In the genomic region with DNA sequence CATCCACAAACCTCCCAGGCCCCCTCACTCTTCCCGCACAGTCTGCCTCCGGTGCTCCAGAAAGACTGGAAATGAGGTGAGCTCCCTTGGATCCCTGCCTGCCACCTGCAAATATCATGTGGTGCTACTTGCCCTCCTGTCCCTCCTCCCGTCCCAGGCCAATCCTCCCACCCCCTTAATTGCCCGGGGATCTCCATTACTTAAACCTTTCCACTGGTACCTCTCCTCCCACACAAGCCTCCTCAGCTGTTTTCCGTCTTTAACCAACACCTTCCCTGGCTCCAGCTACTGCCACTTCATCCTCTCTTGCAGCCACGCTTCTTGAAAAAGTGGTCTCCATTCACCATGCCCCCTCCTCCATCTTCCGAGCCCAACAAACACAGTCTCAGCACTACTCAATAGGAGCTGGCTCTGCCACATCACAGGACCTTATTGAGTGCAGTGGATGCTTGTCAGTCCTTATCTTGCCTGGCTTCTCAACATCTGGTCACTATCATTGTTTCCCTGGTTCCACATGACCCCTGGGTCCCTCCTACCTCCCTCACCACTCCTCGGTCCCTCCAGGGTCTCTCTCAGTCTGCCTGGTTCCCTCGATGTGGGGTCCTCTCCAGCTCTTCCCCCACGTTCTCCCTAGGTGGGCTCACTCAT, we compare ENCODE assay signal across 22 cellular contexts. TPM values are rescaled to one million over a fixed set of nuclear protein-coding genes. Genes with fewer than 3 reads are reported as not detected.
DNase-seq lines count a peak whose midpoint lies in the region; ATAC-seq and TF ChIP-seq lines count a peak whose summit lies in the region.
"Had no signal": no experiment of that assay in that cellular context is flagged by ENCODE, and none has a peak within 500 bp of the region (broad histone marks: within the 10 kb centered on the region; RNA-seq: fewer than 3 reads in every experiment).

No MANE protein-coding gene starts in this region.

- ATAC-seq in CD4-positive, CD25-positive, alpha-beta regulatory T cell (ENCODE audit: low read depth in 2 of 2): no peak
- ATAC-seq in RWPE2 (ENCODE audit: low read depth) (no peak), GM18909 (IDR thresholded peaks at IDR 0.05; ENCODE audit: poor library complexity, unreplicated experiment) (no peak)
- ATAC-seq: GM12878 had no signal

- H3K36me3 ChIP-seq in CD4-positive, CD25-positive, alpha-beta regulatory T cell (ENCODE audit: control insufficient read depth, insufficient read depth, low read length): no peaks in the 10 kb centered on the region
- H3K36me3 ChIP-seq in RWPE2 (ENCODE audit: low read depth): no peaks in the 10 kb centered on the region

- no peak overlapping the region for H3K4me3 Mint-ChIP-seq in CD4-positive, CD25-positive, alpha-beta regulatory T cell
- no peak overlapping the region for H3K4me3 Mint-ChIP-seq in neural crest cell
- H3K4me3 Mint-ChIP-seq: H9 had no signal

- H3K4me1 Mint-ChIP-seq in CD4-positive, CD25-positive, alpha-beta regulatory T cell: no peaks in the 10 kb centered on the region
- H3K4me1 Mint-ChIP-seq in neural crest cell: peaks cover 7% of the 10 kb centered on the region

- H3K27ac Mint-ChIP-seq in CD4-positive, CD25-positive, alpha-beta regulatory T cell: peak overlapping the region in 2 of 3 donors; percentile 17 to 30
- H3K27ac Mint-ChIP-seq in neural crest cell (ENCODE audit: unreplicated experiment): peak overlapping the region; percentile 6

- H3K27ac ChIP-seq in CD4-positive, CD25-positive, alpha-beta regulatory T cell (ENCODE audit: insufficient read depth, low read length, poor library complexity, severe bottlenecking): no peak overlapping the region
- H3K27ac ChIP-seq in RWPE2 (ENCODE audit: poor library complexity, severe bottlenecking) (no peak overlapping the region), cingulate gyrus (ENCODE audit: low read depth, low read length) (peak overlapping the region; percentile 32)

- TF ChIP-seq CTCF in RWPE2 (IDR thresholded peaks at IDR 0.05; ENCODE audit: poor library complexity, severe bottlenecking) (no peak), neural crest cell (conservative IDR thresholded peaks at IDR 0.05) (no peak)

- no peaks in the 10 kb centered on the region for H3K36me3 Mint-ChIP-seq in CD4-positive, CD25-positive, alpha-beta regulatory T cell
- no peaks in the 10 kb centered on the region for H3K36me3 Mint-ChIP-seq in neural crest cell (ENCODE audit: low read depth)

- no peak overlapping the region for H3K4me3 ChIP-seq in CD4-positive, CD25-positive, alpha-beta regulatory T cell (ENCODE audit: low read depth, low read length)
- H3K4me3 ChIP-seq in RWPE2 (ENCODE audit: severe bottlenecking): no peak overlapping the region
- H3K4me3 ChIP-seq: GM12878 had no signal

- H3K4me1 ChIP-seq in CD4-positive, CD25-positive, alpha-beta regulatory T cell (ENCODE audit: control insufficient read depth, insufficient read depth, low read length, poor library complexity, severe bottlenecking): no peaks in the 10 kb centered on the region
- H3K4me1 ChIP-seq in RWPE2 (ENCODE audit: insufficient read depth, poor library complexity, severe bottlenecking): peaks cover 4% of the 10 kb centered on the region

- H3K27me3 ChIP-seq in CD4-positive, CD25-positive, alpha-beta regulatory T cell (ENCODE audit: control insufficient read depth, insufficient read depth, low read length): no peaks in the 10 kb centered on the region
- no peaks in the 10 kb centered on the region for H3K27me3 ChIP-seq in RWPE2 (ENCODE audit: insufficient read depth, poor library complexity, severe bottlenecking)
- H3K27me3 ChIP-seq: BE2C had no signal

- no peak for DNase-seq in CD4-positive, CD25-positive, alpha-beta regulatory T cell
- DNase-seq in RWPE2 (ENCODE audit: low spot score) (peak; percentile 30), neural crest cell (ENCODE audit: low read depth, low spot score) (no peak), DMS 273 treated with DMSO at 0.1 percent for 48 hours (lab: John Stamatoyannopoulos, UW) (no peak), NCI-H1105 treated with DMSO at 0.1 percent for 48 hours (lab: John Stamatoyannopoulos, UW) (no peak), NCI-H128 (lab: John Stamatoyannopoulos, UW; ENCODE audit: unreplicated experiment) (no peak)
- DNase-seq: BE2C, DND-41, H9, KBM-7, NCI-H1092 treated with DMSO at 0.1 percent for 48 hours, NCI-H2029 treated with DMSO at 0.1 percent for 48 hours, NCI-H226, NCI-H524 treated with DMSO at 0.1 percent for 48 hours, NCI-H82, Right ventricle myocardium superior had no signal

- peaks cover 4% of the 10 kb centered on the region for H3K27me3 Mint-ChIP-seq in CD4-positive, CD25-positive, alpha-beta regulatory T cell
- H3K27me3 Mint-ChIP-seq in neural crest cell (ENCODE audit: low read depth): peaks cover 12% of the 10 kb centered on the region

- H3K9me3 ChIP-seq in CD4-positive, CD25-positive, alpha-beta regulatory T cell (ENCODE audit: control insufficient read depth in 2 of 2, low read length in 2 of 2): no peaks in the 10 kb centered on the region
- H3K9me3 ChIP-seq in RWPE2 (ENCODE audit: severe bottlenecking): no peaks in the 10 kb centered on the region
- H3K9me3 ChIP-seq: BE2C had no signal

- H3K9me3 Mint-ChIP-seq in CD4-positive, CD25-positive, alpha-beta regulatory T cell: no peaks in the 10 kb centered on the region
- no peaks in the 10 kb centered on the region for H3K9me3 Mint-ChIP-seq in neural crest cell
- H3K9me3 Mint-ChIP-seq: H9 had no signal

RNA-seq across cellular contexts. Expression of gene FAIM2, which starts 11.5 kb away (rescaled TPM):
- 0.10 TPM for total RNA-seq in CD4-positive, CD25-positive, alpha-beta regulatory T cell
- 1 to 10 TPM in 3 of 4 donors, under 1 TPM in 1; 0.31 to 6.5 (median 3.1) TPM for polyA plus RNA-seq in CD4-positive, CD25-positive, alpha-beta regulatory T cell
- total RNA-seq in neural crest cell: 0.73 and 1.6 TPM in 2 replicates
- total RNA-seq: A673, GM12878, SK-MEL-5 had no signal
- polyA plus RNA-seq: GM12878 had no signal

RNA-seq across cellular contexts. Expression of gene BCDIN3D, which starts 49.3 kb away (rescaled TPM):
- total RNA-seq in CD4-positive, CD25-positive, alpha-beta regulatory T cell: 4.6 TPM
- 1 to 10 TPM; 7.3 to 9.8 (median 8.7) TPM for polyA plus RNA-seq in CD4-positive, CD25-positive, alpha-beta regulatory T cell
- 7.9 and 9.6 TPM in 2 replicates for total RNA-seq in neural crest cell

RNA-seq across cellular contexts. Expression of gene AQP2, which starts 58.3 kb away (rescaled TPM):
- not detected for total RNA-seq in CD4-positive, CD25-positive, alpha-beta regulatory T cell
- polyA plus RNA-seq in CD4-positive, CD25-positive, alpha-beta regulatory T cell: not detected
- total RNA-seq in neural crest cell: not detected in 2 replicates
- total RNA-seq: A673, GM12878, H9, OCI-LY7, Right ventricle myocardium superior, SK-MEL-5 had no signal
- polyA plus RNA-seq: GM12878 had no signal
